In the genomic region with DNA sequence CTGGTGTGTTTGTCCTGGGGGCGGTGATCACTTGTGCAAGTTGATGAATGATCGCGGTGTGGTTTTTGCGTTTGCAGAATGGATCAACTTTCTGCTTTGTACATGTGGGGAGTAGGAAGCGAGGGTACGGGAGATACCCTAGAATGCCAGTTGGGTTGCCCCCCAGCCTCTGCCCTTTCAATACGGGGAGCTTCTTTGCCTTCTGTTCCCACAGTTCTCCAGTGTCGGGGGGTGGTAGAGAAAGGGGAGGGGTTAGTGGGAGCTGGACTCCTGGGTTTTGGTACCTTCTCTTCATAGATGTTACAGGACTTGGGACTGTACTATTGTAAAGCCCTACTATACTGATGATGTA, we compare ENCODE assay signal across 7 cellular contexts. TPM values are rescaled to one million over a fixed set of nuclear protein-coding genes. Genes with fewer than 3 reads are reported as not detected.
DNase-seq lines count a peak whose midpoint lies in the region; ATAC-seq and TF ChIP-seq lines count a peak whose summit lies in the region.

No MANE protein-coding gene starts in this region.

- TF ChIP-seq CTCF in HL-60 (IDR thresholded peaks at IDR 0.05; ENCODE audit: insufficient read depth, low read length), result no peak

- no peaks in the 10 kb centered on the region for H3K36me3 ChIP-seq in iPS-18a (ENCODE audit: control insufficient read depth, low read depth, low read length)

- peak overlapping the region; percentile 92 for H3K4me3 Mint-ChIP-seq in activated T-cell treated with anti-CD3 and anti-CD28 coated beads, Interleukin-2, amount 50 U/mL, for 4 hours
- peak overlapping the region; percentile 86 for H3K4me3 Mint-ChIP-seq in stimulated activated memory B cell treated with anti-CD40 and anti-IgM and Interleukin-4, amounts not matched to agents 10 μg/mL and 1 μg/mL and 100 μg/mL, for 72 hours

- no peak overlapping the region; the same call in 1 of the 2 replicates for H3K27ac ChIP-seq in HL-60 (replicated peaks)
- H3K27ac ChIP-seq in iPS-18a (ENCODE audit: low read length), result no peak overlapping the region

- H3K9me3 Mint-ChIP-seq in activated T-cell treated with anti-CD3 and anti-CD28 coated beads, Interleukin-2, amount 50 U/mL, for 4 hours, result no peaks in the 10 kb centered on the region
- no peaks in the 10 kb centered on the region for H3K9me3 Mint-ChIP-seq in stimulated activated memory B cell treated with anti-CD40 and anti-IgM and Interleukin-4, amounts not matched to agents 10 μg/mL and 1 μg/mL and 100 μg/mL, for 72 hours

- peaks cover 6% of the 10 kb centered on the region for H3K36me3 Mint-ChIP-seq in activated T-cell treated with anti-CD3 and anti-CD28 coated beads, Interleukin-2, amount 50 U/mL, for 4 hours (ENCODE audit: insufficient read depth)
- H3K36me3 Mint-ChIP-seq in stimulated activated memory B cell treated with anti-CD40 and anti-IgM and Interleukin-4, amounts not matched to agents 10 μg/mL and 1 μg/mL and 100 μg/mL, for 72 hours, result peaks cover 6% of the 10 kb centered on the region

- DNase-seq in HL-60 (ENCODE audit: low read depth in 1 of 2, low spot score in 1 of 2) (no peak), NCI-H1105 treated with DMSO at 0.1 percent for 48 hours (lab: John Stamatoyannopoulos, UW) (no peak), SKM-1 treated with dmso at 0.1 percent for 144 hours (lab: John Stamatoyannopoulos, UW; ENCODE audit: unreplicated experiment) (no peak)
- no peak for DNase-seq in activated T-cell treated with anti-CD3 and anti-CD28 coated beads, Interleukin-2, amount 50 U/mL, for 4 hours

- H3K9me3 ChIP-seq in iPS-18a (ENCODE audit: control insufficient read depth, low read depth, low read length), result no peaks in the 10 kb centered on the region

- peak overlapping the region; percentile 88 for H3K27ac Mint-ChIP-seq in stimulated activated memory B cell treated with anti-CD40 and anti-IgM and Interleukin-4, amounts not matched to agents 10 μg/mL and 1 μg/mL and 100 μg/mL, for 72 hours

- peaks cover 5% of the 10 kb centered on the region for H3K4me1 ChIP-seq in iPS-18a (ENCODE audit: control insufficient read depth, low read depth, low read length)

- H3K4me1 Mint-ChIP-seq in activated T-cell treated with anti-CD3 and anti-CD28 coated beads, Interleukin-2, amount 50 U/mL, for 4 hours (ENCODE audit: low read depth), result peaks cover 40% of the 10 kb centered on the region
- peaks cover 52% of the 10 kb centered on the region for H3K4me1 Mint-ChIP-seq in stimulated activated memory B cell treated with anti-CD40 and anti-IgM and Interleukin-4, amounts not matched to agents 10 μg/mL and 1 μg/mL and 100 μg/mL, for 72 hours

- H3K27me3 Mint-ChIP-seq in activated T-cell treated with anti-CD3 and anti-CD28 coated beads, Interleukin-2, amount 50 U/mL, for 4 hours (ENCODE audit: low read depth), result no peaks in the 10 kb centered on the region
- H3K27me3 Mint-ChIP-seq in stimulated activated memory B cell treated with anti-CD40 and anti-IgM and Interleukin-4, amounts not matched to agents 10 μg/mL and 1 μg/mL and 100 μg/mL, for 72 hours, result no peaks in the 10 kb centered on the region

- peak overlapping the region; percentile 82 for H3K4me3 ChIP-seq in HL-60 (replicated peaks; ENCODE audit: insufficient read depth, low read length)
- H3K4me3 ChIP-seq in iPS-18a (ENCODE audit: low read length), result peak overlapping the region; percentile 66

- H3K9ac ChIP-seq in iPS-18a (ENCODE audit: low read length), result peak overlapping the region; percentile 58

- H3K27me3 ChIP-seq in HL-60 (ENCODE audit: insufficient read depth, poor library complexity, severe bottlenecking) (no peaks in the 10 kb centered on the region), iPS-18a (ENCODE audit: control insufficient read depth, insufficient read depth, low read length) (peaks cover 13% of the 10 kb centered on the region)

- no peak for ATAC-seq in activated T-cell treated with anti-CD3 and anti-CD28 coated beads, Interleukin-2, amount 50 U/mL, for 4 hours
- ATAC-seq in stimulated activated memory B cell treated with anti-CD40 and anti-IgM and Interleukin-4, amounts not matched to agents 10 μg/mL and 1 μg/mL and 100 μg/mL, for 72 hours, result no peak
- ATAC-seq in GM21381 (IDR thresholded peaks at IDR 0.05; ENCODE audit: unreplicated experiment), result no peak

RNA-seq across cellular contexts. Expression of a gene that starts 3.2 kb away (rescaled TPM):
- total RNA-seq in activated T-cell treated with anti-CD3 and anti-CD28 coated beads, Interleukin-2, amount 50 U/mL, for 4 hours, result 10 to 100 TPM; 37.1 to 42.8 (median 39.0) TPM
